1 cellular context compared by ENCODE assay signal in the genomic region with DNA sequence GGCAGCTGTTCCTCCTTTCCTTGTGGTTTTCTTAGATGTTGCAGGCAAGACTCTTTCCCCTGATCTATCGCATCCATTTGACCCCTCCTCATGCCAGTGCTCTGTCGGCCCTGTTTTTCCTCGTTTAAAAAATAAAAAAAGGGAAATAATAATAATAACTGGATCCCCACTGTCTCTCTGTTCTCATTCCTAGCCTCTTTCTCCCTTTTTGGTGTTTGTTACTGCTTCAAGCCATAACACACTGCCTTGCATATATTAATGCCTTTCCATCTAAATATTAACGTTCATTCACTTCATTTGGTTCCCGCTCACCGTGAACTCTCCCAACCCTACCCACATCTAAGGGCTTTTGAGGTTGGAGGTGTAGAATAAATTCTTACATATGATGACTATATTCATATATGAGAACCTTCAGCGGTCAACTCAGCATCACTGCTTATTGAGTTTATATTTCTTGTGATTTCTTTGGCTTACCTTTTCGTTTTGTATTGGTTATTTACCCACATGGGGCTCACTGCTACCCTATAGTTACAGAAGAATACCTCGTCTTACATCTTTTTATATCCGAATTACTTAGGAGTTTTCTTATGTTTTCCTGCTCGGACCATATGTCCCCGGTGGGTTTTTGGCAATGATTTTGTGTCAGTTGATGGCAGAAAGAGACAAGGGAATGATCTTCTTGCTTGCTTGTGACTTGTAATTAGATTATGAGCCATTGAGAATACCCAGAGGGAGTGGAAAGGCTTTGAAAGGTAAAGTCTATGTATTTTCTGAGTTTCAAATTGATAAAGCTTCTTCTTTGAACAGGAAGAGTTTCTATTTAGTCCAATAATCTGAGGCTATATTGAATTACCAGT.
TF ChIP-seq lines count a peak whose summit lies in the region.

No MANE protein-coding gene starts in this region.

TF ChIP-seq in K562, 482 proteins besides CTCF, POLR2A, EP300 and RAD21 (continued from another document):
- TF ChIP-seq, protein P1, sequence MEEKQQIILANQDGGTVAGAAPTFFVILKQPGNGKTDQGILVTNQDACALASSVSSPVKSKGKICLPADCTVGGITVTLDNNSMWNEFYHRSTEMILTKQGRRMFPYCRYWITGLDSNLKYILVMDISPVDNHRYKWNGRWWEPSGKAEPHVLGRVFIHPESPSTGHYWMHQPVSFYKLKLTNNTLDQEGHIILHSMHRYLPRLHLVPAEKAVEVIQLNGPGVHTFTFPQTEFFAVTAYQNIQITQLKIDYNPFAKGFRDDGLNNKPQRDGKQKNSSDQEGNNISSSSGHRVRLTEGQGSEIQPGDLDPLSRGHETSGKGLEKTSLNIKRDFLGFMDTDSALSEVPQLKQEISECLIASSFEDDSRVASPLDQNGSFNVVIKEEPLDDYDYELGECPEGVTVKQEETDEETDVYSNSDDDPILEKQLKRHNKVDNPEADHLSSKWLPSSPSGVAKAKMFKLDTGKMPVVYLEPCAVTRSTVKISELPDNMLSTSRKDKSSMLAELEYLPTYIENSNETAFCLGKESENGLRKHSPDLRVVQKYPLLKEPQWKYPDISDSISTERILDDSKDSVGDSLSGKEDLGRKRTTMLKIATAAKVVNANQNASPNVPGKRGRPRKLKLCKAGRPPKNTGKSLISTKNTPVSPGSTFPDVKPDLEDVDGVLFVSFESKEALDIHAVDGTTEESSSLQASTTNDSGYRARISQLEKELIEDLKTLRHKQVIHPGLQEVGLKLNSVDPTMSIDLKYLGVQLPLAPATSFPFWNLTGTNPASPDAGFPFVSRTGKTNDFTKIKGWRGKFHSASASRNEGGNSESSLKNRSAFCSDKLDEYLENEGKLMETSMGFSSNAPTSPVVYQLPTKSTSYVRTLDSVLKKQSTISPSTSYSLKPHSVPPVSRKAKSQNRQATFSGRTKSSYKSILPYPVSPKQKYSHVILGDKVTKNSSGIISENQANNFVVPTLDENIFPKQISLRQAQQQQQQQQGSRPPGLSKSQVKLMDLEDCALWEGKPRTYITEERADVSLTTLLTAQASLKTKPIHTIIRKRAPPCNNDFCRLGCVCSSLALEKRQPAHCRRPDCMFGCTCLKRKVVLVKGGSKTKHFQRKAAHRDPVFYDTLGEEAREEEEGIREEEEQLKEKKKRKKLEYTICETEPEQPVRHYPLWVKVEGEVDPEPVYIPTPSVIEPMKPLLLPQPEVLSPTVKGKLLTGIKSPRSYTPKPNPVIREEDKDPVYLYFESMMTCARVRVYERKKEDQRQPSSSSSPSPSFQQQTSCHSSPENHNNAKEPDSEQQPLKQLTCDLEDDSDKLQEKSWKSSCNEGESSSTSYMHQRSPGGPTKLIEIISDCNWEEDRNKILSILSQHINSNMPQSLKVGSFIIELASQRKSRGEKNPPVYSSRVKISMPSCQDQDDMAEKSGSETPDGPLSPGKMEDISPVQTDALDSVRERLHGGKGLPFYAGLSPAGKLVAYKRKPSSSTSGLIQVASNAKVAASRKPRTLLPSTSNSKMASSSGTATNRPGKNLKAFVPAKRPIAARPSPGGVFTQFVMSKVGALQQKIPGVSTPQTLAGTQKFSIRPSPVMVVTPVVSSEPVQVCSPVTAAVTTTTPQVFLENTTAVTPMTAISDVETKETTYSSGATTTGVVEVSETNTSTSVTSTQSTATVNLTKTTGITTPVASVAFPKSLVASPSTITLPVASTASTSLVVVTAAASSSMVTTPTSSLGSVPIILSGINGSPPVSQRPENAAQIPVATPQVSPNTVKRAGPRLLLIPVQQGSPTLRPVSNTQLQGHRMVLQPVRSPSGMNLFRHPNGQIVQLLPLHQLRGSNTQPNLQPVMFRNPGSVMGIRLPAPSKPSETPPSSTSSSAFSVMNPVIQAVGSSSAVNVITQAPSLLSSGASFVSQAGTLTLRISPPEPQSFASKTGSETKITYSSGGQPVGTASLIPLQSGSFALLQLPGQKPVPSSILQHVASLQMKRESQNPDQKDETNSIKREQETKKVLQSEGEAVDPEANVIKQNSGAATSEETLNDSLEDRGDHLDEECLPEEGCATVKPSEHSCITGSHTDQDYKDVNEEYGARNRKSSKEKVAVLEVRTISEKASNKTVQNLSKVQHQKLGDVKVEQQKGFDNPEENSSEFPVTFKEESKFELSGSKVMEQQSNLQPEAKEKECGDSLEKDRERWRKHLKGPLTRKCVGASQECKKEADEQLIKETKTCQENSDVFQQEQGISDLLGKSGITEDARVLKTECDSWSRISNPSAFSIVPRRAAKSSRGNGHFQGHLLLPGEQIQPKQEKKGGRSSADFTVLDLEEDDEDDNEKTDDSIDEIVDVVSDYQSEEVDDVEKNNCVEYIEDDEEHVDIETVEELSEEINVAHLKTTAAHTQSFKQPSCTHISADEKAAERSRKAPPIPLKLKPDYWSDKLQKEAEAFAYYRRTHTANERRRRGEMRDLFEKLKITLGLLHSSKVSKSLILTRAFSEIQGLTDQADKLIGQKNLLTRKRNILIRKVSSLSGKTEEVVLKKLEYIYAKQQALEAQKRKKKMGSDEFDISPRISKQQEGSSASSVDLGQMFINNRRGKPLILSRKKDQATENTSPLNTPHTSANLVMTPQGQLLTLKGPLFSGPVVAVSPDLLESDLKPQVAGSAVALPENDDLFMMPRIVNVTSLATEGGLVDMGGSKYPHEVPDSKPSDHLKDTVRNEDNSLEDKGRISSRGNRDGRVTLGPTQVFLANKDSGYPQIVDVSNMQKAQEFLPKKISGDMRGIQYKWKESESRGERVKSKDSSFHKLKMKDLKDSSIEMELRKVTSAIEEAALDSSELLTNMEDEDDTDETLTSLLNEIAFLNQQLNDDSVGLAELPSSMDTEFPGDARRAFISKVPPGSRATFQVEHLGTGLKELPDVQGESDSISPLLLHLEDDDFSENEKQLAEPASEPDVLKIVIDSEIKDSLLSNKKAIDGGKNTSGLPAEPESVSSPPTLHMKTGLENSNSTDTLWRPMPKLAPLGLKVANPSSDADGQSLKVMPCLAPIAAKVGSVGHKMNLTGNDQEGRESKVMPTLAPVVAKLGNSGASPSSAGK (IDR thresholded peaks at IDR 0.05): 0 out of 2 replicates have a peak, but pooled peaks have one; percentile 4
- TF ChIP-seq ZKSCAN3 (CRISPR knock-in tag; IDR thresholded peaks at IDR 0.05) (no peak), TRIM28 (IDR thresholded peaks at IDR 0.05) (no peak), EP400 (IDR thresholded peaks at IDR 0.05) (no peak)
- TF ChIP-seq, protein P2, sequence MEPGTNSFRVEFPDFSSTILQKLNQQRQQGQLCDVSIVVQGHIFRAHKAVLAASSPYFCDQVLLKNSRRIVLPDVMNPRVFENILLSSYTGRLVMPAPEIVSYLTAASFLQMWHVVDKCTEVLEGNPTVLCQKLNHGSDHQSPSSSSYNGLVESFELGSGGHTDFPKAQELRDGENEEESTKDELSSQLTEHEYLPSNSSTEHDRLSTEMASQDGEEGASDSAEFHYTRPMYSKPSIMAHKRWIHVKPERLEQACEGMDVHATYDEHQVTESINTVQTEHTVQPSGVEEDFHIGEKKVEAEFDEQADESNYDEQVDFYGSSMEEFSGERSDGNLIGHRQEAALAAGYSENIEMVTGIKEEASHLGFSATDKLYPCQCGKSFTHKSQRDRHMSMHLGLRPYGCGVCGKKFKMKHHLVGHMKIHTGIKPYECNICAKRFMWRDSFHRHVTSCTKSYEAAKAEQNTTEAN (CRISPR knock-in tag; IDR thresholded peaks at IDR 0.05): 0 out of 2 replicates have a peak, but pooled peaks have one; percentile 3
- TF ChIP-seq, protein P3, sequence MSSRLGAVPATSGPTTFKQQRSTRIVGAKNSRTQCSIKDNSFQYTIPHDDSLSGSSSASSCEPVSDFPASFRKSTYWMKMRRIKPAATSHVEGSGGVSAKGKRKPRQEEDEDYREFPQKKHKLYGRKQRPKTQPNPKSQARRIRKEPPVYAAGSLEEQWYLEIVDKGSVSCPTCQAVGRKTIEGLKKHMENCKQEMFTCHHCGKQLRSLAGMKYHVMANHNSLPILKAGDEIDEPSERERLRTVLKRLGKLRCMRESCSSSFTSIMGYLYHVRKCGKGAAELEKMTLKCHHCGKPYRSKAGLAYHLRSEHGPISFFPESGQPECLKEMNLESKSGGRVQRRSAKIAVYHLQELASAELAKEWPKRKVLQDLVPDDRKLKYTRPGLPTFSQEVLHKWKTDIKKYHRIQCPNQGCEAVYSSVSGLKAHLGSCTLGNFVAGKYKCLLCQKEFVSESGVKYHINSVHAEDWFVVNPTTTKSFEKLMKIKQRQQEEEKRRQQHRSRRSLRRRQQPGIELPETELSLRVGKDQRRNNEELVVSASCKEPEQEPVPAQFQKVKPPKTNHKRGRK (tag; IDR thresholded peaks at IDR 0.05): 0 out of 2 replicates have a peak, but pooled peaks have one; percentile 27
